Comparison of ENCODE assay signal across 27 cellular contexts in the genomic region with DNA sequence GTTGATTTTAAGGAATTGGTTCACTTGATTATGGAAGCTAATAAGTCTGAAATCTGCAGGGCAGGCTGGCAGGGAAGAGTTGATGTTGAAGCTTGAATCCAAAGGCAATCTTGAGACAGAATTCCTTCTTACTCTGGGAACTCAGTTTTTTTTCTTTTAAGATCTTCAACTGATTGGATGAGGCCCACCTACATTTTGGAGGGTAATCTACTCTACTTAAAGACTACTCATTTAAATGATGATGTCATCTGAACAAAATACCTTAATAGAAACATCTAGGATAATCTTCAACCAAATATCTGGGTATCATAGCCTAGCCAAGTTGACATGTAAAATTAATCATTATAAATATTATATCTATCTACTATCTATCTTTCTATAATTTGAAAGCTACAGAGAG.
"Had no signal": no experiment of that assay in that cellular context is flagged by ENCODE, and none has a peak within 500 bp of the region (broad histone marks: within the 10 kb centered on the region; RNA-seq: fewer than 3 reads in every experiment).

No MANE protein-coding gene starts in this region.

- H3K27ac ChIP-seq: colonic mucosa, coronary artery, dorsolateral prefrontal cortex, epithelial cell of prostate, esophagus squamous epithelium, foreskin keratinocyte, gastrocnemius medialis, gastroesophageal sphincter, heart left ventricle, heart right ventricle had no signal

- FAIRE-seq: colon, endometrium, endothelial cell of umbilical vein, frontal cortex had no signal

- H3K27me3 ChIP-seq: colonic mucosa, dorsolateral prefrontal cortex, esophagus squamous epithelium, foreskin keratinocyte, gastrocnemius medialis, gastroesophageal sphincter, heart left ventricle, heart right ventricle had no signal

- DNase-seq: colonic mucosa; cortex of kidney; dermis blood vessel endothelial cell; dorsolateral prefrontal cortex; effector CD4-positive, alpha-beta T cell; effector CD8-positive, alpha-beta T cell; effector memory CD4-positive, alpha-beta T cell; effector memory CD8-positive, alpha-beta T cell; endodermal cell; erythroblast; esophagus squamous epithelium; foreskin fibroblast; foreskin keratinocyte; foreskin melanocyte; gastrocnemius medialis; glutamatergic neuron; head of caudate nucleus; heart left ventricle; heart right ventricle had no signal

- H3K4me1 ChIP-seq: colonic mucosa, esophagus squamous epithelium, foreskin keratinocyte, gastrocnemius medialis, gastroesophageal sphincter had no signal

- H3K9me3 ChIP-seq: colonic mucosa, gastrocnemius medialis had no signal

- H3K36me3 ChIP-seq: colonic mucosa had no signal

- H3K4me3 ChIP-seq: colonic mucosa, coronary artery, dorsolateral prefrontal cortex, esophagus squamous epithelium, gastrocnemius medialis, gastroesophageal sphincter, heart left ventricle, heart right ventricle had no signal

- ATAC-seq: effector memory CD8-positive, alpha-beta T cell; esophagus mucosa; foreskin keratinocyte; gastrocnemius medialis; gastroesophageal sphincter; heart left ventricle; heart right ventricle had no signal
